11 cellular contexts compared by ENCODE assay signal in the genomic region with DNA sequence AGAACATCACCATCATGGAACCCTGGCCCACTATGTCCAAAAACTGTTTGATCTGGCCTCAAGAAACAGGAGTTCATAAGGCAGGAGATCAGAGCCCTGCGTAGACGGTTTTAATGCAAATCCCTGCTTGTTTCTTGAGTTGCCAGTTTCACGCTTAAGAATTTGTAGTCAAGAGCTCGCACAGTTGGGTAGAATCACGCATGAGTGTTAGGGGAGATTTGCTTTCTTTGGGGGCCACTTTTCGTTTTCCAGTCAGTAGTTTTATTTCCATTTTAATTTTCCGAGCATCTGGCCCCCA. TPM values are rescaled to one million over a fixed set of nuclear protein-coding genes. Genes with fewer than 3 reads are reported as not detected.
DNase-seq lines count a peak whose midpoint lies in the region; ATAC-seq, FAIRE-seq and TF ChIP-seq lines count a peak whose summit lies in the region.
"Had no signal": no experiment of that assay in that cellular context is flagged by ENCODE, and none has a peak within 500 bp of the region (broad histone marks: within the 10 kb centered on the region; RNA-seq: fewer than 3 reads in every experiment).

No MANE protein-coding gene starts in this region.

- H3K36me3 ChIP-seq in OCI-LY3 (replicated peaks; ENCODE audit: low read depth, low read length) (no peaks in the 10 kb centered on the region), GM12878 (ENCODE audit: control insufficient read depth in 2 of 2, insufficient read depth in 2 of 2, low read length in 1 of 2) (no peaks in the 10 kb centered on the region), neuronal stem cell (replicated peaks in 1 of 2; ENCODE audit: control insufficient read depth in 2 of 2, insufficient read depth in 2 of 2, low read length in 2 of 2) (no peaks in the 10 kb centered on the region), ovary (no peaks in the 10 kb centered on the region)

- H3K9ac ChIP-seq in OCI-LY3 (ENCODE audit: low read length) (no peak overlapping the region), GM12878 (ENCODE audit: control insufficient read depth, insufficient read depth, low read length) (no peak overlapping the region), neuronal stem cell (ENCODE audit: low read depth, low read length, poor library complexity) (no peak overlapping the region)

- H3K36me3 Mint-ChIP-seq in activated CD8-positive, alpha-beta T cell treated with anti-CD3 and anti-CD28 coated beads for 36 hours (ENCODE audit: low read depth): no peaks in the 10 kb centered on the region
- no peaks in the 10 kb centered on the region for H3K36me3 Mint-ChIP-seq in activated CD8-positive, alpha-beta T cell treated with anti-CD3 and anti-CD28 coated beads, Interleukin-2, amount 10 ng/mL, durations not matched to agents 7 days and 5 days (ENCODE audit: low read depth)

- H3K27ac ChIP-seq in OCI-LY3 (ENCODE audit: low read length) (no peak overlapping the region), GM12878 (ENCODE audit: control insufficient read depth, insufficient read depth) (no peak overlapping the region), neuronal stem cell (replicated peaks; ENCODE audit: low read length) (no peak overlapping the region), ovary (no peak overlapping the region)

- TF ChIP-seq CTCF in activated CD8-positive, alpha-beta T cell treated with anti-CD3 and anti-CD28 coated beads for 36 hours (IDR thresholded peaks at IDR 0.05): peak; percentile 0
- TF ChIP-seq CTCF in OCI-LY3 (IDR thresholded peaks at IDR 0.05; ENCODE audit: low read depth, low read length): no peak
- no peak for TF ChIP-seq CTCF in GM12878 (IDR thresholded peaks at IDR 0.05 in 2 of 3, conservative IDR thresholded peaks at IDR 0.05 in 1 of 3; ENCODE audit: control insufficient read depth in 2 of 3, extremely low read depth in 1 of 3, insufficient read depth in 1 of 3, low read depth in 3 of 3, low read length in 3 of 3)
- no peak for TF ChIP-seq CTCF in ovary (IDR thresholded peaks at IDR 0.05)

- H4K8ac ChIP-seq in neuronal stem cell (ENCODE audit: low read depth, low read length): no peak overlapping the region

- H4K20me1 ChIP-seq in OCI-LY3 (ENCODE audit: insufficient read depth, low read length): no peaks in the 10 kb centered on the region
- no peaks in the 10 kb centered on the region for H4K20me1 ChIP-seq in GM12878 (ENCODE audit: control insufficient read depth, insufficient read depth)

- H3K4me3 ChIP-seq in OCI-LY3 (ENCODE audit: low read length) (peak overlapping the region; percentile 39; the same call in 1 of the 2 replicates), GM12878 (no peak overlapping the region), neuronal stem cell (ENCODE audit: low read length in 2 of 2) (no peak overlapping the region), ovary (no peak overlapping the region)

- H3K23ac ChIP-seq in neuronal stem cell (ENCODE audit: low read depth, low read length, poor library complexity): no peak overlapping the region

- H2BK15ac ChIP-seq in neuronal stem cell (ENCODE audit: low read length): no peak overlapping the region

- peaks cover 20% of the 10 kb centered on the region; the same call in 1 of the 2 replicates for H3K27me3 ChIP-seq in OCI-LY3 (ENCODE audit: low read depth, low read length)
- no peaks in the 10 kb centered on the region; a peak in 1 of 4 replicates for H3K27me3 ChIP-seq in GM12878 (replicated peaks in 1 of 2; ENCODE audit: control insufficient read depth in 2 of 2, insufficient read depth in 2 of 2, low read length in 1 of 2)
- no peaks in the 10 kb centered on the region for H3K27me3 ChIP-seq in neuronal stem cell (ENCODE audit: control insufficient read depth in 3 of 3, insufficient read depth in 3 of 3, low read depth in 1 of 3, low read length in 3 of 3)
- H3K27me3 ChIP-seq in ovary: no peaks in the 10 kb centered on the region

- H4K91ac ChIP-seq in neuronal stem cell (ENCODE audit: low read depth, low read length, poor library complexity): no peak overlapping the region

- no peak overlapping the region for H2BK12ac ChIP-seq in neuronal stem cell (ENCODE audit: low read length)

- H3K4me3 Mint-ChIP-seq in activated CD8-positive, alpha-beta T cell treated with anti-CD3 and anti-CD28 coated beads for 36 hours: no peak overlapping the region
- no peak overlapping the region for H3K4me3 Mint-ChIP-seq in activated CD8-positive, alpha-beta T cell treated with anti-CD3 and anti-CD28 coated beads, Interleukin-2, amount 10 ng/mL, durations not matched to agents 7 days and 5 days

- H3K18ac ChIP-seq in neuronal stem cell (ENCODE audit: low read length): no peak overlapping the region

- no peaks in the 10 kb centered on the region for H3K79me2 ChIP-seq in OCI-LY3 (ENCODE audit: low read length)
- H3K79me2 ChIP-seq in GM12878 (ENCODE audit: control insufficient read depth, insufficient read depth, low read length): no peaks in the 10 kb centered on the region

- no TSS peak for BruUV-seq in GM12878 (replicated peaks; lab: Mats Ljungman, UMichigan)

- H3K9me3 ChIP-seq in OCI-LY3 (ENCODE audit: insufficient read depth, low read length): no peaks in the 10 kb centered on the region
- H3K9me3 ChIP-seq in GM12878 (replicated peaks; ENCODE audit: control insufficient read depth, insufficient read depth, low read length): no peaks in the 10 kb centered on the region
- no peaks in the 10 kb centered on the region for H3K9me3 ChIP-seq in neuronal stem cell (replicated peaks in 1 of 2; ENCODE audit: control insufficient read depth in 2 of 2, insufficient read depth in 1 of 2, low read depth in 1 of 2, low read length in 2 of 2)
- no peaks in the 10 kb centered on the region for H3K9me3 ChIP-seq in ovary

- H2AFZ ChIP-seq in OCI-LY3 (ENCODE audit: low read depth, low read length): no peak overlapping the region
- no peak overlapping the region for H2AFZ ChIP-seq in GM12878 (ENCODE audit: control insufficient read depth, low read depth, low read length)
- H2AFZ ChIP-seq in neuronal stem cell (ENCODE audit: low read length): peak overlapping the region; percentile 26

- RAD21 ChIA-PET in GM12878 (lab: Charles Lee; ENCODE audit: unreplicated experiment): interaction anchor here (0.6 to 4.9 kb wide), 24 partner anchors 12 to 407 kb away, joined by 3 to 60 read pairs (median 4); a partner anchor contains a TSS

- no peak overlapping the region for H3K27ac Mint-ChIP-seq in activated CD8-positive, alpha-beta T cell treated with anti-CD3 and anti-CD28 coated beads for 36 hours
- no peak overlapping the region for H3K27ac Mint-ChIP-seq in activated CD8-positive, alpha-beta T cell treated with anti-CD3 and anti-CD28 coated beads, Interleukin-2, amount 10 ng/mL, durations not matched to agents 7 days and 5 days

- H3K79me1 ChIP-seq in neuronal stem cell (ENCODE audit: low read depth, low read length): no peaks in the 10 kb centered on the region

- POLR2A ChIA-PET in activated CD8-positive, alpha-beta T cell treated with anti-CD3 and anti-CD28 coated beads for 36 hours (lab: Charles Lee): interaction anchor here (0.7 to 1.6 kb wide), 5 partner anchors 20 to 113 kb away, joined by 3 to 10 read pairs (median 3); a partner anchor contains a TSS
- POLR2A ChIA-PET in activated CD8-positive, alpha-beta T cell treated with anti-CD3 and anti-CD28 coated beads, Interleukin-2, amount 10 ng/mL, durations not matched to agents 7 days and 5 days (lab: Charles Lee): interaction anchor here (0.6 to 1.3 kb wide), 4 partner anchors 41 to 642 kb away, joined by 3 to 6 read pairs (median 4); no protein-coding TSS in a partner anchor
- POLR2A ChIA-PET in GM12878 (lab: Charles Lee): no interaction called here

- TF ChIP-seq EP300 in GM12878 (IDR thresholded peaks at IDR 0.05; ENCODE audit: borderline replicate concordance in 1 of 2, control insufficient read depth in 1 of 2, low read depth in 2 of 2, low read length in 2 of 2) (no peak), ovary (IDR thresholded peaks at IDR 0.05) (no peak)

- CTCF ChIA-PET in activated CD8-positive, alpha-beta T cell treated with anti-CD3 and anti-CD28 coated beads for 36 hours (lab: Charles Lee): interaction anchor here (0.6 to 12.9 kb wide), 52 partner anchors 9 to 413 kb away, joined by 3 to 228 read pairs (median 5); no protein-coding TSS in a partner anchor
- CTCF ChIA-PET in activated CD8-positive, alpha-beta T cell treated with anti-CD3 and anti-CD28 coated beads, Interleukin-2, amount 10 ng/mL, durations not matched to agents 7 days and 5 days (lab: Charles Lee): interaction anchor here (0.6 to 7.8 kb wide), 41 partner anchors 9 to 223 kb away, joined by 3 to 130 read pairs (median 6); a partner anchor contains a TSS
- CTCF ChIA-PET in GM12878 (lab: Yijun Ruan, JAX): interaction anchor here (0.7 to 10.2 kb wide), 27 partner anchors 9 to 400 kb away, joined by 3 to 180 read pairs (median 6); no protein-coding TSS in a partner anchor

- no peak overlapping the region for H3K4ac ChIP-seq in neuronal stem cell (ENCODE audit: low read length)

- WGBS in GM12878 (ENCODE audit: insufficient coverage, insufficient replicate concordance, low lambda C conversion rate, missing lambda C conversion rate): 62% methylated on average over 7 of the region's 7 CpGs
- no CpG with 5 or more reads among the region's 7 CpGs for WGBS in neuronal stem cell (ENCODE audit: extremely low coverage in 2 of 2, insufficient read length in 2 of 2, insufficient replicate concordance in 1 of 2), 2 donors
- 72 to 81% (median 74%) methylated on average over 7 of the region's 7 CpGs for WGBS in ovary, 3 donors

- ATAC-seq in activated CD8-positive, alpha-beta T cell treated with anti-CD3 and anti-CD28 coated beads for 36 hours: no peak
- no peak for ATAC-seq in activated CD8-positive, alpha-beta T cell treated with anti-CD3 and anti-CD28 coated beads, Interleukin-2, amount 10 ng/mL, durations not matched to agents 7 days and 5 days
- ATAC-seq in GM12878: no peak
- no peak for ATAC-seq in HG03097 (IDR thresholded peaks at IDR 0.05; ENCODE audit: low FRiP score, unreplicated experiment)

- no peak overlapping the region for H2BK120ac ChIP-seq in neuronal stem cell (ENCODE audit: low read depth, low read length)

- in situ Hi-C loops in GM12878 (cut with MboI): loop anchor here (5.0 to 10.0 kb wide), 2 partner anchors 191 to 399 kb away; no protein-coding TSS in a partner anchor

- no peak for TF ChIP-seq RAD21 in GM12878 (IDR thresholded peaks at IDR 0.05; ENCODE audit: insufficient read depth, low read depth, low read length)

- peaks cover 23% of the 10 kb centered on the region for H3K4me1 ChIP-seq in OCI-LY3 (ENCODE audit: low read length)
- H3K4me1 ChIP-seq in GM12878 (ENCODE audit: control insufficient read depth, insufficient read depth, low read length): no peaks in the 10 kb centered on the region
- H3K4me1 ChIP-seq in neuronal stem cell (ENCODE audit: control insufficient read depth in 2 of 2, insufficient read depth in 1 of 2, low read depth in 1 of 2, low read length in 2 of 2): peaks cover 0 to 11% of the 10 kb centered on the region in 2 donors
- peaks cover 7% of the 10 kb centered on the region for H3K4me1 ChIP-seq in ovary (ENCODE audit: insufficient read depth)

- DNase-seq in activated CD8-positive, alpha-beta T cell treated with anti-CD3 and anti-CD28 coated beads for 36 hours: no peak
- DNase-seq in activated CD8-positive, alpha-beta T cell treated with anti-CD3 and anti-CD28 coated beads, Interleukin-2, amount 10 ng/mL, durations not matched to agents 7 days and 5 days: no peak
- DNase-seq in GM12878 (ENCODE audit: low read depth, low spot score) (no peak), neuronal stem cell (ENCODE audit: low spot score) (no peak), NCI-H146 treated with DMSO at 0.1 percent for 48 hours (lab: John Stamatoyannopoulos, UW; ENCODE audit: unreplicated experiment) (no peak), ovary (no peak)
- DNase-seq: NCI-H187 treated with DMSO at 0.1 percent for 48 hours had no signal

- TF ChIP-seq POLR2A in GM12878 (IDR thresholded peaks at IDR 0.05; ENCODE audit: low read depth, low read length) (no peak), ovary (IDR thresholded peaks at IDR 0.05) (no peak)

- H3K4me2 ChIP-seq in OCI-LY3 (ENCODE audit: low read length) (peak overlapping the region; percentile 54), GM12878 (ENCODE audit: control insufficient read depth, insufficient read depth) (no peak overlapping the region), neuronal stem cell (ENCODE audit: insufficient read depth, low read length, poor library complexity, severe bottlenecking) (no peak overlapping the region)

- no peaks in the 10 kb centered on the region for H3K27me3 Mint-ChIP-seq in activated CD8-positive, alpha-beta T cell treated with anti-CD3 and anti-CD28 coated beads for 36 hours
- H3K27me3 Mint-ChIP-seq in activated CD8-positive, alpha-beta T cell treated with anti-CD3 and anti-CD28 coated beads, Interleukin-2, amount 10 ng/mL, durations not matched to agents 7 days and 5 days (ENCODE audit: low read depth): no peaks in the 10 kb centered on the region

- no peak for FAIRE-seq in GM12878 (lab: Jason Lieb, UNC)

- H3K9me3 Mint-ChIP-seq in activated CD8-positive, alpha-beta T cell treated with anti-CD3 and anti-CD28 coated beads for 36 hours: no peaks in the 10 kb centered on the region
- no peaks in the 10 kb centered on the region for H3K9me3 Mint-ChIP-seq in activated CD8-positive, alpha-beta T cell treated with anti-CD3 and anti-CD28 coated beads, Interleukin-2, amount 10 ng/mL, durations not matched to agents 7 days and 5 days (ENCODE audit: insufficient read depth)

- peaks cover 5% of the 10 kb centered on the region for H3K4me1 Mint-ChIP-seq in activated CD8-positive, alpha-beta T cell treated with anti-CD3 and anti-CD28 coated beads for 36 hours (ENCODE audit: low read depth)
- H3K4me1 Mint-ChIP-seq in activated CD8-positive, alpha-beta T cell treated with anti-CD3 and anti-CD28 coated beads, Interleukin-2, amount 10 ng/mL, durations not matched to agents 7 days and 5 days (ENCODE audit: low read depth): peaks cover 4% of the 10 kb centered on the region

- no peak overlapping the region for H2AK5ac ChIP-seq in neuronal stem cell (ENCODE audit: low read depth, low read length)

- SMC1A ChIA-PET in GM12878 (lab: Charles Lee; ENCODE audit: uncharacterized antibody, unreplicated experiment): interaction anchor here (0.7 to 7.1 kb wide), 17 partner anchors 11 to 399 kb away, joined by 3 to 66 read pairs (median 5); no protein-coding TSS in a partner anchor

- no peak overlapping the region for H3K14ac ChIP-seq in neuronal stem cell (ENCODE audit: low read length)

- no peak overlapping the region for H2BK5ac ChIP-seq in neuronal stem cell (ENCODE audit: low read length)

- intact Hi-C loops in activated CD8-positive, alpha-beta T cell treated with anti-CD3 and anti-CD28 coated beads for 36 hours (cut with micrococcal nuclease): loop anchor here (1.0 to 10.0 kb wide), 3 partner anchors 112 to 409 kb away; no protein-coding TSS in a partner anchor
- intact Hi-C loops in GM12878 (cut with micrococcal nuclease; ENCODE audit: unreplicated experiment): loop anchor here (1.0 to 2.0 kb wide), 3 partner anchors 113 to 407 kb away; no protein-coding TSS in a partner anchor
- intact Hi-C loops in ovary (cut with DNase I): loop anchor here in 3 of 4 donors (2.0 to 5.0 kb wide), 4 partner anchors 121 to 406 kb away; no protein-coding TSS in a partner anchor

RNA-seq across cellular contexts. Expression of a gene that starts 6.7 kb away (rescaled TPM):
- total RNA-seq in activated CD8-positive, alpha-beta T cell treated with anti-CD3 and anti-CD28 coated beads for 36 hours: not detected
- not detected for total RNA-seq in activated CD8-positive, alpha-beta T cell treated with anti-CD3 and anti-CD28 coated beads, Interleukin-2, amount 10 ng/mL, durations not matched to agents 7 days and 5 days
- not detected in 2 replicates for total RNA-seq in GM12878 (2013; cell fraction: nucleolus; rRNA removed)
- total RNA-seq in GM12878 (2014; rRNA removed) (not detected in 2 replicates), GM12878 (2014; rRNA removed; fragmentation: Illumina TruSeq; extraction: Trizol) (not detected in 2 replicates), GM12878 (2021) (not detected in 2 replicates), ovary (not detected)
- not detected for polyA plus RNA-seq in GM12878 (2011; ENCODE audit: low read depth)
- polyA plus RNA-seq in GM12878 (2011; rRNA removed) (not detected in 2 replicates), GM12878 (2014; fragmentation: Illumina TruSeq; extraction: Trizol) (not detected in 2 replicates), GM12878 (2014; fragmentation: Nextera tagmentation; extraction: Ambion mirVana) (under 1 TPM; 0.26 to 0.27 TPM), GM12878 (2014; rRNA removed) (not detected in 2 replicates), GM12878 (2016; fragmentation: Nextera tagmentation; extraction: Ambion mirVana) (under 1 TPM in 1 of 2 experiments, not detected in 1; 0.13 TPM), ovary (under 1 TPM in 1 of 2 donors, not detected in 1; 0.36 TPM)
- not detected in 2 replicates for polyA plus RNA-seq in GM12878 (2011; cell fraction: cytosol; rRNA removed)
- polyA plus RNA-seq in GM12878 (2011; cell fraction: nucleus; rRNA removed): not detected in 2 replicates
- polyA plus RNA-seq in GM12878 (2012): 0.11 TPM in 1 of 2 replicates, not detected in the other
- polyA minus RNA-seq in GM12878 (2011; rRNA and poly(A)+ RNA removed): not detected in 2 replicates
- not detected in 2 replicates for polyA minus RNA-seq in GM12878 (2011; cell fraction: cytosol; rRNA and poly(A)+ RNA removed)
- not detected in 2 replicates for polyA minus RNA-seq in GM12878 (2011; cell fraction: nucleus; rRNA and poly(A)+ RNA removed)
- 0.24 TPM for polyA plus RNA-seq in neuronal stem cell (2013, experiment 1 of 2)
- 0.40 TPM for polyA plus RNA-seq in neuronal stem cell (2013, experiment 2 of 2)
- total RNA-seq: A172, G401 had no signal
